11 cellular contexts compared by ENCODE assay signal in the genomic region with DNA sequence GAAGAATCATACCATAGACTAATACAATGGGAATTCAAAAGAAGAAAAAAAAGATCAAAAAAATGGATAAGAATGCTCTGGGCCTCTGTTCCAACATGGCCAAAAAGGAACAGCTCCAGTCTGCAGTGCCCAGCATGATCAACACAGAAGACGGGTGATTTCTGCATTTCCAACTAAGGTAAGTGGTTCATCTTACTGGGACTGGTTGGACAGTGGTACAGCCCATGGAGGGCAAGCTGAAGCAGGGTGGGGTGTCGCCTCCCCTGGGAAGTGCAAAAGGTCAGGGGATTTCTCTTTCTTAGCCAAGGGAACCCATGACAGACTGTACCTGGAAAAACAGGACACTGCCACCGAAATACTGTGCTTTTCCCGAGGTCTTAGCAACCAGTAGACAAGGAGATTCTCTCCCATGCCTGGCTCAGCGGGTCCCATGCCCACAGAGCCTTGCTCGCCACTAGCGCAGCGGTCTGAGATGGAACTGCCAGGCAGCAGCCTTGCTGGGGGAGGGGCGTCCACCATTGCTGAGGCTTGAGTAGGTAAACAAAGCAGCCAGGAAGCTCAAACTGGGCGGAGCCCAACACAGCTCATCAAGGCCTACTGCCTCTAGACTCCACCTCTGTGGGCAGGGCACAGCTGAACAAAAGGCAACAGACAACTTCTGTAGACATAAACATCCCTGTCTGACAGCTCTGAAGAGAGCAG.
A peak's percentile ranks its signal among the peaks of the same experiment; 100 is the strongest.
DNase-seq lines count a peak whose midpoint lies in the region; ATAC-seq, FAIRE-seq and TF ChIP-seq lines count a peak whose summit lies in the region.
"Had no signal": no experiment of that assay in that cellular context is flagged by ENCODE, and none has a peak within 500 bp of the region (broad histone marks: within the 10 kb centered on the region; RNA-seq: fewer than 3 reads in every experiment).

No MANE protein-coding gene starts in this region.

- no peaks in the 10 kb centered on the region for H3K9me3 ChIP-seq in pancreas
- H3K9me3 ChIP-seq: ovary, thyroid gland had no signal

- intact Hi-C loops in pancreas (cut with DNase I) = no loop called here

- no peak overlapping the region for H3K27ac ChIP-seq in epithelial cell of prostate
- peak overlapping the region in 1 of 4 donors; percentile 55 for H3K27ac ChIP-seq in pancreas
- H3K27ac ChIP-seq: ovary, thyroid gland had no signal

- no peak for FAIRE-seq in pancreas (lab: Jason Lieb, UNC)

- DNase-seq in H7 (peak; percentile 62), NCI-H748 treated with DMSO at 0.1 percent for 48 hours (lab: John Stamatoyannopoulos, UW) (peak; percentile 79), epithelial cell of prostate (ENCODE audit: low read depth, low spot score) (peak; percentile 29), pancreas (peak; percentile 74 to 94 (median 90)), inferior parietal cortex (ENCODE audit: extremely low spot score) (no peak)
- no peak for DNase-seq in stimulated activated CD8-positive, alpha-beta memory T cell treated with anti-CD3 and anti-CD28 coated beads, Interleukin-4, amount 100 ng/mL, for 48 hours
- DNase-seq: activated naive CD4-positive, alpha-beta T cell treated with anti-CD3 and anti-CD28 coated beads for 36 hours; ovary had no signal

- WGBS in pancreas, 2 donors = 53 to 63% methylated on average over 10 of the region's 10 CpGs

- H3K4me1 ChIP-seq in pancreas = peaks cover under 1 to 9% (median 7%) of the 10 kb centered on the region in 3 donors

- no peaks in the 10 kb centered on the region for H3K27me3 ChIP-seq in H7 (ENCODE audit: control insufficient read depth, insufficient read depth, low read length)
- H3K27me3 ChIP-seq in pancreas = no peaks in the 10 kb centered on the region
- H3K27me3 ChIP-seq: ovary, thyroid gland had no signal

- ATAC-seq in pancreas (peak; percentile 30 to 61 (median 46)), GM21360 (IDR thresholded peaks at IDR 0.05; ENCODE audit: unreplicated experiment) (no peak), HG02870 (IDR thresholded peaks at IDR 0.05; ENCODE audit: unreplicated experiment) (no peak)

- TF ChIP-seq CTCF in pancreas (IDR thresholded peaks at IDR 0.05) = no peak

- no peaks in the 10 kb centered on the region for H3K36me3 ChIP-seq in H7 (replicated peaks; ENCODE audit: control insufficient read depth, insufficient read depth, low read length)
- no peaks in the 10 kb centered on the region for H3K36me3 ChIP-seq in pancreas
- H3K36me3 ChIP-seq: ovary, thyroid gland had no signal

- no peak overlapping the region for H3K4me3 ChIP-seq in H7 (ENCODE audit: insufficient read depth, low read depth, low read length)
- no peak overlapping the region for H3K4me3 ChIP-seq in pancreas
- H3K4me3 ChIP-seq: ovary, thyroid gland had no signal

Comparison
In these comparisons a context has a peak if more than half of its experiments do, and no peak if none do; other contexts are left out.
1. DNase-seq: peak in H7 (single experiment), NCI-H748 treated with DMSO at 0.1 percent for 48 hours (single experiment), epithelial cell of prostate (single experiment) and pancreas (6 of 6); none in stimulated activated CD8-positive, alpha-beta memory T cell treated with anti-CD3 and anti-CD28 coated beads, Interleukin-4, amount 100 ng/mL, for 48 hours (single experiment) and inferior parietal cortex (single experiment).
2. ATAC-seq: peak in pancreas (4 of 4); none in GM21360 (single experiment) and HG02870 (single experiment).